In the genomic region with DNA sequence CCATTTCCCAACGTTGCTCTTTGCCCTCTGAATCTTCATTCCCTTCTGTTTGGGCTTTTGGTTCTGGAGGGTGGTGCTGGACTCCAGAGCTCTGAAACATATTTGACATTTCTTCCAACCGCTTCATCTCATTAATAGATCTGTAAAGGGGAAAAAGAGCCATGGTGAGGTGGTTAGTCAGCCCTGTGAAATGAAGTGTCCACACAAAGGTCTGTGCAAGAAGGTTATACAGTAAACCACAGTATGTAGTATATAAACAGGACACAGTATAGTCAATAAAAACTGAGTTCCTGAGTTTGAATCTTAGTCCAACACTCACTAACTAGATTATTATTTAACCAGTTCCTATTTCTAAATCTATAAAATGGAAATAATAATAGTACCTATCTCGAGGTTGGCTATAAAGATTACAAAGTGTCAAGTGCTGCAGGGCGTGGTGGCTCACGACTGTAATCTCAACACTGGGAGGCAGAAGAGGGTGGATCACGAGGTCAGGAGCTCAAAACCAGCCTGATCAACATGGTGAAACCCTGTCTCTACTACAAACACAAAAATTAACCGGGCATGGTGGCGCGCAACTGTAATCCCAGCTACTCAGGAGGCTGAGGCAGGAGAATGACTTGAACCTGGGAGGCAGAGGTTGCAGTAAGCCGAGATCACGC, we compare ENCODE assay signal across 1 cellular context.
A peak's percentile ranks its signal among the peaks of the same experiment; 100 is the strongest.
TF ChIP-seq lines count a peak whose summit lies in the region.

No MANE protein-coding gene starts in this region.

TF ChIP-seq in IMR-90, 13 proteins besides CTCF, POLR2A, EP300 and RAD21:
- TF ChIP-seq RFX5 (IDR thresholded peaks at IDR 0.05; ENCODE audit: low read depth, low read length), result no peak
- TF ChIP-seq MAFK (IDR thresholded peaks at IDR 0.05; ENCODE audit: low read depth, low read length), result no peak
- TF ChIP-seq RCOR1 (IDR thresholded peaks at IDR 0.05; ENCODE audit: insufficient replicate concordance, low read length), result peak; percentile 85
- peak; percentile 68 for TF ChIP-seq CEBPB (IDR thresholded peaks at IDR 0.05; ENCODE audit: low read depth, low read length)
- TF ChIP-seq FOS (IDR thresholded peaks at IDR 0.05; ENCODE audit: low read depth, low read length), result peak; percentile 65; the same call in 1 of the 2 replicates
- TF ChIP-seq NFE2L2 (IDR thresholded peaks at IDR 0.05; ENCODE audit: low read depth, low read length), result no peak
- TF ChIP-seq BHLHE40 (IDR thresholded peaks at IDR 0.05; ENCODE audit: low read depth, low read length), result peak; percentile 42
- TF ChIP-seq SMC3 (IDR thresholded peaks at IDR 0.05; ENCODE audit: low read depth, low read length), result no peak
- TF ChIP-seq, protein P1, sequence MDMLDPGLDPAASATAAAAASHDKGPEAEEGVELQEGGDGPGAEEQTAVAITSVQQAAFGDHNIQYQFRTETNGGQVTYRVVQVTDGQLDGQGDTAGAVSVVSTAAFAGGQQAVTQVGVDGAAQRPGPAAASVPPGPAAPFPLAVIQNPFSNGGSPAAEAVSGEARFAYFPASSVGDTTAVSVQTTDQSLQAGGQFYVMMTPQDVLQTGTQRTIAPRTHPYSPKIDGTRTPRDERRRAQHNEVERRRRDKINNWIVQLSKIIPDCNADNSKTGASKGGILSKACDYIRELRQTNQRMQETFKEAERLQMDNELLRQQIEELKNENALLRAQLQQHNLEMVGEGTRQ (IDR thresholded peaks at IDR 0.05; ENCODE audit: low read depth, low read length), result no peak
- no peak for TF ChIP-seq MXI1 (IDR thresholded peaks at IDR 0.05; ENCODE audit: borderline replicate concordance, low read depth, low read length)
- TF ChIP-seq, protein P2, sequence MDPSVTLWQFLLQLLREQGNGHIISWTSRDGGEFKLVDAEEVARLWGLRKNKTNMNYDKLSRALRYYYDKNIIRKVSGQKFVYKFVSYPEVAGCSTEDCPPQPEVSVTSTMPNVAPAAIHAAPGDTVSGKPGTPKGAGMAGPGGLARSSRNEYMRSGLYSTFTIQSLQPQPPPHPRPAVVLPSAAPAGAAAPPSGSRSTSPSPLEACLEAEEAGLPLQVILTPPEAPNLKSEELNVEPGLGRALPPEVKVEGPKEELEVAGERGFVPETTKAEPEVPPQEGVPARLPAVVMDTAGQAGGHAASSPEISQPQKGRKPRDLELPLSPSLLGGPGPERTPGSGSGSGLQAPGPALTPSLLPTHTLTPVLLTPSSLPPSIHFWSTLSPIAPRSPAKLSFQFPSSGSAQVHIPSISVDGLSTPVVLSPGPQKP (IDR thresholded peaks at IDR 0.05; ENCODE audit: borderline replicate concordance, low read depth, low read length), result no peak
- 0 out of 2 replicates have a peak, but pooled peaks have one; percentile 19 for TF ChIP-seq MAZ (IDR thresholded peaks at IDR 0.05; ENCODE audit: borderline replicate concordance, low read depth, low read length)
- TF ChIP-seq CHD1 (IDR thresholded peaks at IDR 0.05; ENCODE audit: low read depth, low read length), result no peak
